Comparison of ENCODE assay signal across 13 cellular contexts in genomic region chr20:62627901-62628612, GRCh38. TPM values are rescaled to one million over a fixed set of nuclear protein-coding genes. Genes with fewer than 3 reads are reported as not detected.
A peak's percentile ranks its signal among the peaks of the same experiment; 100 is the strongest.
DNase-seq lines count a peak whose midpoint lies in the region; ATAC-seq and TF ChIP-seq lines count a peak whose summit lies in the region.
"Had no signal": no experiment of that assay in that cellular context is flagged by ENCODE, and none has a peak within 500 bp of the region (broad histone marks: within the 10 kb centered on the region; RNA-seq: fewer than 3 reads in every experiment).

No MANE protein-coding gene starts in this region.

- 63 to 73% methylated on average over 10 of the region's 10 CpGs for WGBS in aorta, 2 donors

- H3K9me3 ChIP-seq in duodenal mucosa (ENCODE audit: control insufficient read depth in 1 of 2, low read length in 2 of 2) (no peaks in the 10 kb centered on the region), aorta (ENCODE audit: control insufficient read depth, low read length) (no peaks in the 10 kb centered on the region)
- H3K9me3 ChIP-seq: left lung had no signal

- in situ Hi-C loops in KBM-7 (cut with MboI; ENCODE audit: low pct_unique_long_range_greater_than_20kb, low sequenced_read_pairs), result no loop called here

- H3K27me3 ChIP-seq in duodenal mucosa (ENCODE audit: control insufficient read depth in 1 of 2, insufficient read depth in 2 of 2, low read length in 2 of 2) (no peaks in the 10 kb centered on the region), aorta (ENCODE audit: control insufficient read depth in 1 of 2, insufficient read depth in 2 of 2, low read length in 1 of 2) (no peaks in the 10 kb centered on the region)

- no peak for ATAC-seq in aorta (ENCODE audit: low FRiP score)
- ATAC-seq: left lung had no signal

- no peak for TF ChIP-seq CTCF in nephron progenitor cell (IDR thresholded peaks at IDR 0.05)

- H3K27ac ChIP-seq in duodenal mucosa (ENCODE audit: low read depth, low read length) (peak overlapping the region; percentile 63), aorta (ENCODE audit: low read depth in 1 of 2, low read length in 2 of 2) (no peak overlapping the region)
- H3K27ac ChIP-seq: 22Rv1, left lung had no signal

- H3K27ac Mint-ChIP-seq in nephron progenitor cell, result no peak overlapping the region
- no peak overlapping the region for H3K27ac Mint-ChIP-seq in activated naive CD4-positive, alpha-beta T cell treated with anti-CD3 and anti-CD28 coated beads, Interleukin-2, amount 10 ng/mL, durations not matched to agents 7 days and 5 days

- no peaks in the 10 kb centered on the region for H3K9me3 Mint-ChIP-seq in nephron progenitor cell
- no peaks in the 10 kb centered on the region for H3K9me3 Mint-ChIP-seq in activated naive CD4-positive, alpha-beta T cell treated with anti-CD3 and anti-CD28 coated beads, Interleukin-2, amount 10 ng/mL, durations not matched to agents 7 days and 5 days

- DNase-seq in DMS79 treated with DMSO at 0.1 percent for 48 hours (lab: John Stamatoyannopoulos, UW), result peak; percentile 15
- DNase-seq in DMS79 (lab: John Stamatoyannopoulos, UW), result no peak
- peak; percentile 38 for DNase-seq in KBM-7
- DNase-seq in renal cortical epithelial cell (ENCODE audit: low read depth), result peak; percentile 90
- DNase-seq in nephron progenitor cell, result no peak
- DNase-seq in aorta, result no peak
- DNase-seq in activated naive CD4-positive, alpha-beta T cell treated with anti-CD3 and anti-CD28 coated beads, Interleukin-2, amount 10 ng/mL, durations not matched to agents 7 days and 5 days, result no peak
- DNase-seq: activated T-cell treated with anti-CD3 and anti-CD28 coated beads, Interleukin-2, amount 50 U/mL, for 48 hours; effector memory CD4-positive, alpha-beta T cell; retina had no signal

- no peak overlapping the region for H3K4me3 Mint-ChIP-seq in nephron progenitor cell
- H3K4me3 Mint-ChIP-seq in activated naive CD4-positive, alpha-beta T cell treated with anti-CD3 and anti-CD28 coated beads, Interleukin-2, amount 10 ng/mL, durations not matched to agents 7 days and 5 days, result no peak overlapping the region

- H3K9ac ChIP-seq in duodenal mucosa (ENCODE audit: low read depth in 1 of 2, low read length in 2 of 2), result no peak overlapping the region

- H3K4me1 Mint-ChIP-seq in nephron progenitor cell, result peaks cover 37% of the 10 kb centered on the region
- H3K4me1 Mint-ChIP-seq in activated naive CD4-positive, alpha-beta T cell treated with anti-CD3 and anti-CD28 coated beads, Interleukin-2, amount 10 ng/mL, durations not matched to agents 7 days and 5 days, result peaks cover 21% of the 10 kb centered on the region

- H3K36me3 Mint-ChIP-seq in nephron progenitor cell (ENCODE audit: low read depth), result no peaks in the 10 kb centered on the region
- no peaks in the 10 kb centered on the region for H3K36me3 Mint-ChIP-seq in activated naive CD4-positive, alpha-beta T cell treated with anti-CD3 and anti-CD28 coated beads, Interleukin-2, amount 10 ng/mL, durations not matched to agents 7 days and 5 days

- peaks cover 17% of the 10 kb centered on the region for H3K27me3 Mint-ChIP-seq in nephron progenitor cell (ENCODE audit: low read depth, poor library complexity)
- peaks cover 48% of the 10 kb centered on the region for H3K27me3 Mint-ChIP-seq in activated naive CD4-positive, alpha-beta T cell treated with anti-CD3 and anti-CD28 coated beads, Interleukin-2, amount 10 ng/mL, durations not matched to agents 7 days and 5 days

- H3K36me3 ChIP-seq in duodenal mucosa (ENCODE audit: control insufficient read depth in 1 of 2, insufficient read depth in 2 of 2, low read length in 2 of 2) (no peaks in the 10 kb centered on the region), aorta (ENCODE audit: control insufficient read depth in 1 of 2, insufficient read depth in 2 of 2, low read length in 1 of 2) (no peaks in the 10 kb centered on the region)
- H3K36me3 ChIP-seq: left lung had no signal

- intact Hi-C loops in aorta (cut with DNase I), result loop anchor here in 1 of 2 donors (10.0 kb wide), 1 partner anchor 223 kb away; the partner anchor contains the start of gene CABLES2

- H3K4me3 ChIP-seq in duodenal mucosa (ENCODE audit: low read depth in 1 of 2, low read length in 2 of 2) (no peak overlapping the region), aorta (ENCODE audit: low read length in 2 of 2) (no peak overlapping the region)
- H3K4me3 ChIP-seq: left lung had no signal

- H3K4me1 ChIP-seq in duodenal mucosa (ENCODE audit: control insufficient read depth in 1 of 2, insufficient read depth in 2 of 2, low read length in 2 of 2) (peaks cover 16 to 18% of the 10 kb centered on the region in 2 donors), aorta (ENCODE audit: control insufficient read depth in 1 of 2, insufficient read depth in 2 of 2, low read length in 2 of 2) (no peaks in the 10 kb centered on the region)

- CTCF ChIA-PET in activated naive CD4-positive, alpha-beta T cell treated with anti-CD3 and anti-CD28 coated beads, Interleukin-2, amount 10 ng/mL, durations not matched to agents 7 days and 5 days (lab: Charles Lee), result interaction anchor here (1.5 kb wide), 1 partner anchor 180 kb away, joined by 4 read pairs; no protein-coding TSS in a partner anchor

RNA-seq across cellular contexts. Expression of gene SLCO4A1, which starts 14.2 kb away (rescaled TPM):
- total RNA-seq in renal cortical epithelial cell, result 6.1 and 30.7 TPM in 2 replicates
- 10 to 100 TPM; 13.9 to 14.6 TPM for total RNA-seq in aorta
- 1 to 10 TPM; 1.0 to 4.1 TPM for polyA plus RNA-seq in aorta

Comparison
In these comparisons a context has a peak if more than half of its experiments do, and no peak if none do; other contexts are left out.
1. DNase-seq: peak in DMS79 treated with DMSO at 0.1 percent for 48 hours (single experiment), KBM-7 (single experiment) and renal cortical epithelial cell (single experiment); none in DMS79 (single experiment), nephron progenitor cell (single experiment), aorta (0 of 2) and activated naive CD4-positive, alpha-beta T cell treated with anti-CD3 and anti-CD28 coated beads, Interleukin-2, amount 10 ng/mL, durations not matched to agents 7 days and 5 days (single experiment).